1 cellular context compared by ENCODE assay signal in the genomic region with DNA sequence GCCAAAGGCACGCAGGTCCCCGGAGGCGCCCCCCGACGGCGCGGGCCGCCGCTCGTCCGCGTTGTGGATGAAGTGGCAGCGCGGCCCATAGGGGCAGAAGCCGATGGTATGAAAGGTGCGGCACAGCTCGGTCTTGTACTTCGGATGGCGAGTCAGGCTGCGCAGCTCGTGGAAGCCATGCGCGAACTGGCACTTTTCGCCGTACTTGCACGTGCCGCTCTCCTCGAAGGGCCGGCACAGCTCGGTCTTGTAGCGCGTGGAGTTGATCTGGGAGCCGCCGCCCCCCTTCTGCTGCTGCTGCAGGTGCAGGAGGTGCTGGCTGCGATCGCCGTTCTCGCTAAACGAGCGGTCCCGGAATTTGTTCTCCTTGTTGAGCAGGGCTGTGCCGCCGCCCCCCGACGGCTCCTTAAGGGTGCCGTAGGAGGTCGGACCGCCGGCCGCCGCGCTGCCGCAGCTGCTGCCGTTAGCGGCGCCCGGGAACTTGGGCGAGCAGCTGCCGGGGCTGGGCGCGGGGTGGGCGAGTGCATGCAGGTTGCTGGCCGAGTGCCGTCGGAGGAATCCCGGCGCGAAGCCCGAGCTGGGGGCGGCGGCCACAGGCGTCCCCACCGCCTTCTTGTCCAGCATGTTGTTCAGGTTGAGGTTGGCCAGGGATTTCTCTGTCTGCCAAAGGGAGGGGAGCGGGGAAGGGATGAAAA.
TF ChIP-seq lines count a peak whose summit lies in the region.

No MANE protein-coding gene starts in this region.

TF ChIP-seq in GM23338, 12 proteins besides CTCF, POLR2A, EP300 and RAD21 (continued from another document):
- TF ChIP-seq, protein P1, sequence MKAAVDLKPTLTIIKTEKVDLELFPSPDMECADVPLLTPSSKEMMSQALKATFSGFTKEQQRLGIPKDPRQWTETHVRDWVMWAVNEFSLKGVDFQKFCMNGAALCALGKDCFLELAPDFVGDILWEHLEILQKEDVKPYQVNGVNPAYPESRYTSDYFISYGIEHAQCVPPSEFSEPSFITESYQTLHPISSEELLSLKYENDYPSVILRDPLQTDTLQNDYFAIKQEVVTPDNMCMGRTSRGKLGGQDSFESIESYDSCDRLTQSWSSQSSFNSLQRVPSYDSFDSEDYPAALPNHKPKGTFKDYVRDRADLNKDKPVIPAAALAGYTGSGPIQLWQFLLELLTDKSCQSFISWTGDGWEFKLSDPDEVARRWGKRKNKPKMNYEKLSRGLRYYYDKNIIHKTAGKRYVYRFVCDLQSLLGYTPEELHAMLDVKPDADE (IDR thresholded peaks at IDR 0.05): no peak
- no peak for TF ChIP-seq NANOG (IDR thresholded peaks at IDR 0.05; ENCODE audit: borderline replicate concordance)
- TF ChIP-seq EZH2phosphoT487 (IDR thresholded peaks at IDR 0.05; ENCODE audit: unreplicated experiment): no peak
- no peak for TF ChIP-seq ZNF114 (CRISPR knock-in tag; IDR thresholded peaks at IDR 0.05)
- no peak for TF ChIP-seq STAT1 (IDR thresholded peaks at IDR 0.05; ENCODE audit: unreplicated experiment)
- TF ChIP-seq, protein P2, sequence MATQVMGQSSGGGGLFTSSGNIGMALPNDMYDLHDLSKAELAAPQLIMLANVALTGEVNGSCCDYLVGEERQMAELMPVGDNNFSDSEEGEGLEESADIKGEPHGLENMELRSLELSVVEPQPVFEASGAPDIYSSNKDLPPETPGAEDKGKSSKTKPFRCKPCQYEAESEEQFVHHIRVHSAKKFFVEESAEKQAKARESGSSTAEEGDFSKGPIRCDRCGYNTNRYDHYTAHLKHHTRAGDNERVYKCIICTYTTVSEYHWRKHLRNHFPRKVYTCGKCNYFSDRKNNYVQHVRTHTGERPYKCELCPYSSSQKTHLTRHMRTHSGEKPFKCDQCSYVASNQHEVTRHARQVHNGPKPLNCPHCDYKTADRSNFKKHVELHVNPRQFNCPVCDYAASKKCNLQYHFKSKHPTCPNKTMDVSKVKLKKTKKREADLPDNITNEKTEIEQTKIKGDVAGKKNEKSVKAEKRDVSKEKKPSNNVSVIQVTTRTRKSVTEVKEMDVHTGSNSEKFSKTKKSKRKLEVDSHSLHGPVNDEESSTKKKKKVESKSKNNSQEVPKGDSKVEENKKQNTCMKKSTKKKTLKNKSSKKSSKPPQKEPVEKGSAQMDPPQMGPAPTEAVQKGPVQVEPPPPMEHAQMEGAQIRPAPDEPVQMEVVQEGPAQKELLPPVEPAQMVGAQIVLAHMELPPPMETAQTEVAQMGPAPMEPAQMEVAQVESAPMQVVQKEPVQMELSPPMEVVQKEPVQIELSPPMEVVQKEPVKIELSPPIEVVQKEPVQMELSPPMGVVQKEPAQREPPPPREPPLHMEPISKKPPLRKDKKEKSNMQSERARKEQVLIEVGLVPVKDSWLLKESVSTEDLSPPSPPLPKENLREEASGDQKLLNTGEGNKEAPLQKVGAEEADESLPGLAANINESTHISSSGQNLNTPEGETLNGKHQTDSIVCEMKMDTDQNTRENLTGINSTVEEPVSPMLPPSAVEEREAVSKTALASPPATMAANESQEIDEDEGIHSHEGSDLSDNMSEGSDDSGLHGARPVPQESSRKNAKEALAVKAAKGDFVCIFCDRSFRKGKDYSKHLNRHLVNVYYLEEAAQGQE (IDR thresholded peaks at IDR 0.05; ENCODE audit: unreplicated experiment): no peak
- no peak for TF ChIP-seq JUNB (IDR thresholded peaks at IDR 0.05; ENCODE audit: unreplicated experiment)
